29 cellular contexts compared by ENCODE assay signal in the genomic region with DNA sequence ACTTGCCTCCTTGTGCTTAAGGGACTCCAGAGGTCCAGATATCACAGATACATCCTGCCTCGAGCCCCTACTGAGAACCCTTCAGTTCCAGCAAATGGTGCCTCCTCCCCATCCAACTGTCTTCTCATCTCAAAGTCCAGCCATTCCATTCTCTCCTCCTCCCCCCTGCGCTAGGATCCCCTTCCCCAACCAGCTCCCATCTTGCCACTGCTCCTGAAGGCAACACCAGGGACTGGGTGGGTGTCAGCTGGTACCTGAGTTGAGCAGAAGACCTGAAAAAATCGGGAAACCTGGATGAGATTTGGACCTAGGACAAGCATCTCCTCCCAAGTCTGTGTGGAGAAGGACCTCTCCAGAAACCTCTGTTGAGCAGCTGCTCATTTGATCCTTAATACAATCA. TPM values are rescaled to one million over a fixed set of nuclear protein-coding genes. Genes with fewer than 3 reads are reported as not detected.
"Had no signal": no experiment of that assay in that cellular context is flagged by ENCODE, and none has a peak within 500 bp of the region (broad histone marks: within the 10 kb centered on the region; RNA-seq: fewer than 3 reads in every experiment).

No MANE protein-coding gene starts in this region.

- H3K27ac ChIP-seq: colonic mucosa, epithelial cell of prostate, gastrocnemius medialis, neutrophil, psoas muscle, sigmoid colon, testis, tibial artery, upper lobe of left lung, uterus had no signal

- H3K4me1 ChIP-seq: testis had no signal

- H3K4me3 Mint-ChIP-seq: dendritic cell treated with granulocyte-macrophage colony-stimulating factor and Interleukin-4, amounts not matched to agents 40 ng/mL and 50 ng/mL, for 4 days; endodermal cell; memory B cell; nephron progenitor cell; stimulated activated effector memory CD8-positive, alpha-beta T cell treated with anti-CD3 and anti-CD28 coated beads, Interleukin-12 subunit alpha, Interleukin-12 subunit beta, amount 100 ng/mL, for 72 hours had no signal

- FAIRE-seq: keratinocyte had no signal

- H3K27me3 ChIP-seq: colonic mucosa, testis, upper lobe of left lung, uterus had no signal

- H3K36me3 ChIP-seq: colonic mucosa, gastrocnemius medialis, neutrophil, sigmoid colon, tibial artery, upper lobe of left lung, uterus had no signal

- H3K4me1 Mint-ChIP-seq: memory B cell; stimulated activated effector memory CD8-positive, alpha-beta T cell treated with anti-CD3 and anti-CD28 coated beads, Interleukin-12 subunit alpha, Interleukin-12 subunit beta, amount 100 ng/mL, for 72 hours had no signal

- H3K9me3 ChIP-seq: colonic mucosa, gastrocnemius medialis, neutrophil, psoas muscle, sigmoid colon, testis, tibial artery, upper lobe of left lung, uterus had no signal

- H3K36me3 Mint-ChIP-seq: stimulated activated effector memory CD8-positive, alpha-beta T cell treated with anti-CD3 and anti-CD28 coated beads, Interleukin-12 subunit alpha, Interleukin-12 subunit beta, amount 100 ng/mL, for 72 hours had no signal

- H3K4me3 ChIP-seq: colonic mucosa, gastrocnemius medialis, lung, psoas muscle, sigmoid colon, testis, tibial artery, upper lobe of left lung, uterus had no signal

- H3K27ac Mint-ChIP-seq: dendritic cell treated with granulocyte-macrophage colony-stimulating factor and Interleukin-4, amounts not matched to agents 40 ng/mL and 50 ng/mL, for 4 days; endodermal cell; memory B cell; naive thymus-derived CD4-positive, alpha-beta T cell; nephron progenitor cell; stimulated activated effector memory CD8-positive, alpha-beta T cell treated with anti-CD3 and anti-CD28 coated beads, Interleukin-12 subunit alpha, Interleukin-12 subunit beta, amount 100 ng/mL, for 72 hours had no signal

- DNase-seq: colonic mucosa; effector CD8-positive, alpha-beta T cell; endodermal cell; foreskin fibroblast; gastrocnemius medialis; head of caudate nucleus; midbrain; naive thymus-derived CD4-positive, alpha-beta T cell; nephron progenitor cell; psoas muscle; right cardiac atrium; sigmoid colon; stimulated activated CD4-positive, alpha-beta T cell treated with anti-CD3 and anti-CD28 coated beads, Interleukin-2, amount 100 ng/mL, for 24 hours; stimulated activated CD4-positive, alpha-beta T cell treated with anti-CD3 and anti-CD28 coated beads, Interleukin-4, amount 100 ng/mL, for 24 hours; stimulated activated naive CD8-positive, alpha-beta T cell treated with anti-CD3 and anti-CD28 coated beads, Interleukin-15, Interleukin-2, amounts not matched to agents 100 U/mL and 50 U/mL, for 24 hours; substantia nigra; testis; upper lobe of left lung; uterus had no signal

RNA-seq across cellular contexts. Expression of a gene that starts 2.4 kb away (rescaled TPM):
- total RNA-seq: glomerular endothelial cell, skeletal muscle tissue had no signal
